In the genomic region with DNA sequence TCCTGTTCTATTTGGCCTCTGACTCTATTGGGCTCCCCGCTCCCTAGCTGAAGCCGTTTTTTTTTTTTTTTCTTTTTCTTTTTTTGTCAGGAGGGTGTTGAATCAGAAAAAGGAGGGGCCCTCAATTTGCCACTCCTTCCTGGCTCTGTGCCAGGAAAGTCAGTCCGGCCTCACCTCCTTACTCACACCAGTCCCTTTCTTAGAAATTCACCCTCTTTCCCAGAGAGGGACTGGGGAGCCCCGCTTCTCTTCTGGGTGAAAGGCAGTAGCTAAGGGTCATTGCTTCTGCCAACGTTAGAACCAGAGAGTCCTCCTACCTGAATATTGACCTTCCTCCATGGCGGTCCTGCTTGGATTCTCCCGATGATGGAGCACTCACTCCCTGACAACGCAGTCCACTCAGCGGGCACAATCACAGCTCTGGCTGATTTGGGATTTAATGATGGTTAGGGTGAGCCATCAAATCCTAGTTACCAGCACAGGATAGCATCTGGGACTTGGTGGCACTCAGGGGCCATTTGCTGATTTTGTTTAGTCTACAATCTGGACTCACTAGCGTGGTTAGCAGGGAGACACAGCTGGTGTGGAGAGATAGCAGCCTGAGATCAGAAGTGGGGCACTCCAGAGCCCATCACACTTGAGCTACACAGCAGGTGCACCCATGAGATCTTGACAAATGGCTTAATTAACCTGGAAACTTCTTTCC, we compare ENCODE assay signal across 14 cellular contexts.
A peak's percentile ranks its signal among the peaks of the same experiment; 100 is the strongest.
DNase-seq lines count a peak whose midpoint lies in the region; ATAC-seq, FAIRE-seq and TF ChIP-seq lines count a peak whose summit lies in the region.
"Had no signal": no experiment of that assay in that cellular context is flagged by ENCODE, and none has a peak within 500 bp of the region (broad histone marks: within the 10 kb centered on the region; RNA-seq: fewer than 3 reads in every experiment).

No MANE protein-coding gene starts in this region.

- CTCF ChIA-PET in RWPE1 (lab: Yijun Ruan, JAX), result interaction anchor here (0.5 to 1.5 kb wide), 2 partner anchors 100 to 131 kb away, joined by 4 read pairs; no protein-coding TSS in a partner anchor

- H3K27me3 ChIP-seq in BLaER1 treated with 17β-estradiol and CSF1 and Interleukin-3, amounts not matched to agents 10 nM and 100 nM, result peaks cover 0 to 5% (median 0%) of the 10 kb centered on the region in 11 experiments; a peak in 3 of 22 replicates
- H3K27me3 ChIP-seq: ascending aorta, testis had no signal

- no peaks in the 10 kb centered on the region for H3K9me3 ChIP-seq in BLaER1 treated with 17β-estradiol and CSF1 and Interleukin-3, amounts not matched to agents 10 nM and 100 nM (replicated peaks in 1 of 11)
- H3K9me3 ChIP-seq: ascending aorta, testis had no signal

- peak overlapping the region in 3 of 11 experiments; percentile 1 to 70 (median 63); a peak in 3 of 22 replicates for H3K9ac ChIP-seq in BLaER1 treated with 17β-estradiol and CSF1 and Interleukin-3, amounts not matched to agents 10 nM and 100 nM

- peak overlapping the region in 3 of 11 experiments; percentile 4 to 44 (median 42); a peak in 5 of 22 replicates for H3K27ac ChIP-seq in BLaER1 treated with 17β-estradiol and CSF1 and Interleukin-3, amounts not matched to agents 10 nM and 100 nM
- no peak overlapping the region for H3K27ac ChIP-seq in RWPE1
- H3K27ac ChIP-seq: ascending aorta, epithelial cell of prostate, testis, VCaP had no signal

- POLR2A ChIA-PET in RWPE1 (lab: Yijun Ruan, JAX; ENCODE audit: low non-redundant PET), result no interaction called here

- H3K4me3 ChIP-seq in BLaER1 treated with 17β-estradiol and CSF1 and Interleukin-3, amounts not matched to agents 10 nM and 100 nM, result peak overlapping the region in 2 of 10 experiments; percentile 39 to 50; a peak in 3 of 20 replicates
- H3K4me3 ChIP-seq: ascending aorta, testis had no signal

- no peak for DNase-seq in GM18507 (ENCODE audit: extremely low spot score, insufficient read length, low read depth)
- DNase-seq in RWPE1 (ENCODE audit: low spot score), result peak; percentile 45
- peak; percentile 17 for DNase-seq in iris pigment epithelial cell (ENCODE audit: low read depth)
- DNase-seq in NCI-H226, result no peak
- DNase-seq in NCI-H2029 (lab: John Stamatoyannopoulos, UW), result no peak
- DNase-seq: CD8-positive, alpha-beta memory T cell; NCI-H1048; testis had no signal

- H3K4me2 ChIP-seq in BLaER1 treated with 17β-estradiol and CSF1 and Interleukin-3, amounts not matched to agents 10 nM and 100 nM, result peak overlapping the region in 10 of 11 experiments; percentile 0 to 93 (median 32); a peak in 14 of 22 replicates

- no peaks in the 10 kb centered on the region for H3K36me3 ChIP-seq in BLaER1 treated with 17β-estradiol and CSF1 and Interleukin-3, amounts not matched to agents 10 nM and 100 nM
- H3K36me3 ChIP-seq: ascending aorta had no signal

- ATAC-seq in HG03025 (IDR thresholded peaks at IDR 0.05; ENCODE audit: low FRiP score, unreplicated experiment), result no peak
- ATAC-seq in HG03135 (IDR thresholded peaks at IDR 0.05; ENCODE audit: unreplicated experiment), result no peak

- H4K20me1 ChIP-seq in BLaER1 treated with 17β-estradiol and CSF1 and Interleukin-3, amounts not matched to agents 10 nM and 100 nM, result peaks cover 0 to 8% (median 0%) of the 10 kb centered on the region in 11 experiments; a peak in 3 of 22 replicates

- peaks cover 39 to 89% (median 61%) of the 10 kb centered on the region in 10 experiments for H3K4me1 ChIP-seq in BLaER1 treated with 17β-estradiol and CSF1 and Interleukin-3, amounts not matched to agents 10 nM and 100 nM
- H3K4me1 ChIP-seq: ascending aorta, testis had no signal

- TF ChIP-seq CTCF in RWPE1 (conservative IDR thresholded peaks at IDR 0.05; ENCODE audit: low read depth), result no peak

- FAIRE-seq in GM18507 (lab: Jason Lieb, UNC), result peak; percentile 88

Comparison
In these comparisons a context has a peak if more than half of its experiments do, and no peak if none do; other contexts are left out.
1. DNase-seq: peak in RWPE1 (single experiment) and iris pigment epithelial cell (single experiment); none in GM18507 (single experiment), NCI-H226 (single experiment) and NCI-H2029 (single experiment).